8 cellular contexts compared by ENCODE assay signal in genomic region chr11:72433455-72434061, GRCh38. TPM values are rescaled to one million over a fixed set of nuclear protein-coding genes. Genes with fewer than 3 reads are reported as not detected.
DNase-seq lines count a peak whose midpoint lies in the region; ATAC-seq and TF ChIP-seq lines count a peak whose summit lies in the region.

No MANE protein-coding gene starts in this region.

- H3K9me3 Mint-ChIP-seq in IgD-negative memory B cell, result no peaks in the 10 kb centered on the region
- no peaks in the 10 kb centered on the region for H3K9me3 Mint-ChIP-seq in memory B cell

- WGBS in aorta, 2 donors, result 79 to 82% methylated on average over 15 of the region's 15 CpGs

- H3K27me3 ChIP-seq in BE2C (no peaks in the 10 kb centered on the region), aorta (ENCODE audit: control insufficient read depth in 1 of 2, insufficient read depth in 2 of 2, low read length in 1 of 2) (no peaks in the 10 kb centered on the region)

- H3K4me1 Mint-ChIP-seq in IgD-negative memory B cell, result peaks cover 13 to 25% (median 23%) of the 10 kb centered on the region in 3 donors
- peaks cover 20% of the 10 kb centered on the region for H3K4me1 Mint-ChIP-seq in memory B cell

- in situ Hi-C loops in astrocyte of the spinal cord (cut with HindIII; ENCODE audit: low sequenced_read_pairs), result no loop called here

- DNase-seq in BE2C (no peak), astrocyte of the spinal cord (ENCODE audit: low read depth, low spot score) (peak; percentile 5), memory B cell (ENCODE audit: low spot score in 2 of 2) (no peak), aorta (peak in 1 of 2 donors; percentile 68), GM03348 (ENCODE audit: low spot score) (no peak)
- DNase-seq in NK-92 treated with Interleukin-12 subunit alpha and Interleukin-12 subunit beta, amount 100 ng/mL, for 24 hours (lab: John Stamatoyannopoulos, UW), result no peak

- H3K36me3 ChIP-seq in BE2C (peaks cover 20% of the 10 kb centered on the region), aorta (ENCODE audit: control insufficient read depth in 1 of 2, insufficient read depth in 2 of 2, low read length in 1 of 2) (peaks cover 0 to 2% of the 10 kb centered on the region in 2 donors)

- H3K27ac ChIP-seq in aorta (ENCODE audit: low read depth in 1 of 2, low read length in 2 of 2), result no peak overlapping the region

- H3K27ac Mint-ChIP-seq in IgD-negative memory B cell, result peak overlapping the region; percentile 84 to 93 (median 90)
- H3K27ac Mint-ChIP-seq in memory B cell, result peak overlapping the region; percentile 91

- TF ChIP-seq CTCF in BE2C (IDR thresholded peaks at IDR 0.05; ENCODE audit: low read depth, low read length) (no peak), astrocyte of the spinal cord (IDR thresholded peaks at IDR 0.05; ENCODE audit: low read depth, low read length) (no peak)

- no peaks in the 10 kb centered on the region for H3K36me3 Mint-ChIP-seq in IgD-negative memory B cell
- peaks cover 6% of the 10 kb centered on the region for H3K36me3 Mint-ChIP-seq in memory B cell

- H3K27me3 Mint-ChIP-seq in IgD-negative memory B cell, result peaks cover 2% of the 10 kb centered on the region
- no peaks in the 10 kb centered on the region for H3K27me3 Mint-ChIP-seq in memory B cell

- H3K4me3 Mint-ChIP-seq in IgD-negative memory B cell, result peak overlapping the region; percentile 92 to 98 (median 94)
- peak overlapping the region; percentile 95 for H3K4me3 Mint-ChIP-seq in memory B cell

- no peaks in the 10 kb centered on the region for H3K9me3 ChIP-seq in BE2C
- H3K9me3 ChIP-seq in aorta (ENCODE audit: control insufficient read depth, low read length), result no peaks in the 10 kb centered on the region

- H3K4me1 ChIP-seq in BE2C (peaks cover 19% of the 10 kb centered on the region), aorta (ENCODE audit: control insufficient read depth in 1 of 2, insufficient read depth in 2 of 2, low read length in 2 of 2) (no peaks in the 10 kb centered on the region)

- ATAC-seq in memory B cell (ENCODE audit: low read depth), result no peak
- ATAC-seq in aorta (ENCODE audit: low FRiP score), result no peak
- ATAC-seq in HG03139 (IDR thresholded peaks at IDR 0.05; ENCODE audit: unreplicated experiment), result no peak

- intact Hi-C loops in aorta (cut with DNase I), result loop anchor here in 1 of 2 donors (5.0 kb wide), 1 partner anchor 211 kb away; the partner anchor contains the start of gene INPPL1

- H3K4me3 ChIP-seq in BE2C (ENCODE audit: low read depth, low read length), result peak overlapping the region; percentile 77
- peak overlapping the region; percentile 80 for H3K4me3 ChIP-seq in astrocyte of the spinal cord (ENCODE audit: low read depth, low read length)
- H3K4me3 ChIP-seq in aorta (ENCODE audit: low read length in 2 of 2), result peak overlapping the region; percentile 4 to 56

RNA-seq across cellular contexts. Expression of gene CLPB, which starts 0.8 kb away (rescaled TPM):
- 59.3 TPM for polyA plus RNA-seq in BE2C (2012; ENCODE audit: insufficient read depth, insufficient read length, low read depth)
- 6.7 TPM for polyA plus RNA-seq in IgD-negative memory B cell
- total RNA-seq in aorta, result 10 to 100 TPM; 17.2 to 17.3 TPM
- 1 to 10 TPM; 3.9 to 6.0 TPM for polyA plus RNA-seq in aorta

Comparison
In these comparisons a context has a peak if more than half of its experiments do, and no peak if none do; other contexts are left out.
1. H3K4me3 ChIP-seq: peak in every context shown above with its lines; median percentile 80 in astrocyte of the spinal cord; 77 in BE2C; 30 in aorta.